ENCODE assay signal across 5 cellular contexts in genomic region chr11:26478710-26479109, GRCh38.
"Had no signal": no experiment of that assay in that cellular context is flagged by ENCODE, and none has a peak within 500 bp of the region (broad histone marks: within the 10 kb centered on the region; RNA-seq: fewer than 3 reads in every experiment).

No MANE protein-coding gene starts in this region.

- H3K4me2 ChIP-seq: GM23338 had no signal

- H3K4me3 ChIP-seq: GM23338, K562 had no signal

- DNase-seq: H9, HCEC 1CT, IMR-90 had no signal

- H2AFZ ChIP-seq: GM23338 had no signal
